ENCODE assay signal across 21 cellular contexts in the genomic region with DNA sequence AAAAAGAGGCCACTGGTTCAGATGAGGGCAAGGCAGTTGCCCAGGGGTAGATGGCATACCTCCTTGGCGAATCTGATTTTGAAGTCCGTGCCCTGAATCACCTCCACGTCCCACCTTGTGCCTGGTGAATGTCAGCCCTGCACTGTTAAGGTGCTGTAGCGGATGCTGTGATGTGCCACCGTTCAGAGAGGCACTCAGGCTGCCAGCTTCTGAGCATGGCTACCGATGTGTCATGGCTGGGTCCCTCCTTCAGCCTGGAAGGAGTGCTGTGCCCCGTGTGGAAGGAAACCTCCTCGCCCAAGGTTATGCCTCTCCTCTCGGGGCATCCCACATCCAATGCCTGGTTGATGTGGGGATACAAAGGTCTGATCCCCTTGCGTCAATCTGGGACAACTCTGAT. TPM values are rescaled to one million over a fixed set of nuclear protein-coding genes. Genes with fewer than 3 reads are reported as not detected.
A peak's percentile ranks its signal among the peaks of the same experiment; 100 is the strongest.
DNase-seq lines count a peak whose midpoint lies in the region; ATAC-seq and TF ChIP-seq lines count a peak whose summit lies in the region.
"Had no signal": no experiment of that assay in that cellular context is flagged by ENCODE, and none has a peak within 500 bp of the region (broad histone marks: within the 10 kb centered on the region; RNA-seq: fewer than 3 reads in every experiment).

No MANE protein-coding gene starts in this region.

- POLR2A ChIA-PET in WTC11 (lab: Charles Lee): interaction anchor here (0.6 kb wide), 1 partner anchor 154 kb away, joined by 4 read pairs; no protein-coding TSS in a partner anchor
- POLR2A ChIA-PET in T-cell (lab: Charles Lee): no interaction called here

- no peak for TF ChIP-seq CTCF in WTC11 (IDR thresholded peaks at IDR 0.05)
- TF ChIP-seq CTCF in neural cell (IDR thresholded peaks at IDR 0.05; ENCODE audit: poor library complexity, severe bottlenecking): no peak

- no peak overlapping the region for H2AFZ ChIP-seq in neural cell (ENCODE audit: low read depth, low read length)
- H2AFZ ChIP-seq: GM23248 had no signal

- no peak for TF ChIP-seq EP300 in neural cell (conservative IDR thresholded peaks at IDR 0.05; ENCODE audit: poor library complexity, severe bottlenecking)

- no peaks in the 10 kb centered on the region for H3K27me3 ChIP-seq in neural cell (ENCODE audit: insufficient read depth, low read depth, low read length)
- H3K27me3 ChIP-seq: SJSA1 had no signal

- H3K27ac ChIP-seq in neural cell (ENCODE audit: low read length): peak overlapping the region; percentile 18
- H3K27ac ChIP-seq: A549, GM23248, SJSA1 had no signal

- H3K4me3 ChIP-seq in neural cell (ENCODE audit: low read length): no peak overlapping the region
- H3K4me3 ChIP-seq: A549, GM23248, SJSA1 had no signal

- no peak overlapping the region for H3K4me2 ChIP-seq in neural cell (ENCODE audit: low read length)
- H3K4me2 ChIP-seq: A549 had no signal

- H3K9me3 ChIP-seq in neural cell (ENCODE audit: low read length): no peaks in the 10 kb centered on the region
- H3K9me3 ChIP-seq: Caco-2 had no signal

- H3K9me3 Mint-ChIP-seq in WTC11 (peaks cover 31% of the 10 kb centered on the region), T-cell (peaks cover 3 to 8% (median 7%) of the 10 kb centered on the region in 3 donors)

- no peak overlapping the region for H3K4me3 Mint-ChIP-seq in WTC11
- H3K4me3 Mint-ChIP-seq in T-cell: no peak overlapping the region
- H3K4me3 Mint-ChIP-seq: CD4-positive, alpha-beta memory T cell; T-helper 17 cell had no signal

- CTCF ChIA-PET in WTC11 (lab: Charles Lee): interaction anchor here (0.5 to 1.4 kb wide), 4 partner anchors 9 to 260 kb away, joined by 3 to 8 read pairs (median 4); no protein-coding TSS in a partner anchor
- CTCF ChIA-PET in T-cell (lab: Charles Lee): interaction anchor here in 1 of 2 donors (0.6 to 0.7 kb wide), 2 partner anchors 15 to 21 kb away, joined by 5 to 8 read pairs; no protein-coding TSS in a partner anchor

- no peak overlapping the region for H3K9ac ChIP-seq in neural cell (ENCODE audit: low read length)
- H3K9ac ChIP-seq: GM23248 had no signal

- H3K4me1 Mint-ChIP-seq in WTC11: peaks cover 47% of the 10 kb centered on the region
- H3K4me1 Mint-ChIP-seq in T-cell: no peaks in the 10 kb centered on the region

- TF ChIP-seq RAD21 in neural cell (conservative IDR thresholded peaks at IDR 0.05): no peak

- no peaks in the 10 kb centered on the region for H3F3A ChIP-seq in neural cell (ENCODE audit: insufficient read depth, low read length, poor library complexity, severe bottlenecking)

- H3K27ac Mint-ChIP-seq in WTC11 (no peak overlapping the region), T-cell (no peak overlapping the region)
- H3K27ac Mint-ChIP-seq: T-helper 17 cell had no signal

- H3K79me2 ChIP-seq in neural cell (replicated peaks; ENCODE audit: insufficient read depth, low read length): no peaks in the 10 kb centered on the region

- no peaks in the 10 kb centered on the region for H4K20me1 ChIP-seq in neural cell (ENCODE audit: insufficient read depth)

- no peaks in the 10 kb centered on the region for H3K27me3 Mint-ChIP-seq in WTC11 (ENCODE audit: low read depth)
- H3K27me3 Mint-ChIP-seq in T-cell: peaks cover 0 to 1% of the 10 kb centered on the region in 2 donors
- H3K27me3 Mint-ChIP-seq: CD4-positive, alpha-beta memory T cell; T-helper 17 cell had no signal

- no peaks in the 10 kb centered on the region for H3K9me2 ChIP-seq in neural cell (ENCODE audit: insufficient read depth, low read length)

- ATAC-seq in WTC11 (peak; percentile 30; the same call in 1 of the 2 replicates), HG03469 (IDR thresholded peaks at IDR 0.05; ENCODE audit: unreplicated experiment) (no peak), T-cell (replicated peaks in 1 of 4) (no peak), GM18502 (IDR thresholded peaks at IDR 0.05; ENCODE audit: poor library complexity, unreplicated experiment) (no peak)
- ATAC-seq: A549, T-helper 17 cell had no signal

- no peaks in the 10 kb centered on the region for H3K36me3 ChIP-seq in neural cell (ENCODE audit: insufficient read depth, low read length)
- H3K36me3 ChIP-seq: SJSA1 had no signal

- DNase-seq in DMS79 treated with DMSO at 0.1 percent for 48 hours (lab: John Stamatoyannopoulos, UW): peak; percentile 48
- DNase-seq in WTC11 (ENCODE audit: low spot score): no peak
- DNase-seq in T-cell: no peak
- no peak for DNase-seq in NCI-H187 treated with DMSO at 0.1 percent for 48 hours (lab: John Stamatoyannopoulos, UW)
- DNase-seq: Caco-2; CD4-positive, alpha-beta memory T cell; DMS153; GF-D8; GM23248; Karpas-422; NCI-H1417; NCI-H1694 treated with DMSO at 0.1 percent for 48 hours; NCI-H446 treated with DMSO at 0.1 percent for 48 hours; NCI-H526 treated with DMSO at 0.1 percent for 48 hours; OCI-M1; T-helper 17 cell had no signal

- H3K36me3 Mint-ChIP-seq in WTC11 (peaks cover 35% of the 10 kb centered on the region), T-cell (no peaks in the 10 kb centered on the region)

TF ChIP-seq in WTC11, 78 proteins besides CTCF, POLR2A, EP300 and RAD21 (continues in another document):
- TF ChIP-seq TP53 (CRISPR knock-in tag; IDR thresholded peaks at IDR 0.05) (no peak), JAZF1 (CRISPR knock-in tag; IDR thresholded peaks at IDR 0.05) (no peak), ZNF423 (CRISPR knock-in tag; IDR thresholded peaks at IDR 0.05) (no peak), ZNF121 (CRISPR knock-in tag; IDR thresholded peaks at IDR 0.05) (no peak), IRF2 (CRISPR knock-in tag; IDR thresholded peaks at IDR 0.05; ENCODE audit: borderline replicate concordance, low read depth) (no peak), KAT7 (CRISPR knock-in tag; IDR thresholded peaks at IDR 0.05; ENCODE audit: borderline replicate concordance) (no peak)
- TF ChIP-seq, protein P1, sequence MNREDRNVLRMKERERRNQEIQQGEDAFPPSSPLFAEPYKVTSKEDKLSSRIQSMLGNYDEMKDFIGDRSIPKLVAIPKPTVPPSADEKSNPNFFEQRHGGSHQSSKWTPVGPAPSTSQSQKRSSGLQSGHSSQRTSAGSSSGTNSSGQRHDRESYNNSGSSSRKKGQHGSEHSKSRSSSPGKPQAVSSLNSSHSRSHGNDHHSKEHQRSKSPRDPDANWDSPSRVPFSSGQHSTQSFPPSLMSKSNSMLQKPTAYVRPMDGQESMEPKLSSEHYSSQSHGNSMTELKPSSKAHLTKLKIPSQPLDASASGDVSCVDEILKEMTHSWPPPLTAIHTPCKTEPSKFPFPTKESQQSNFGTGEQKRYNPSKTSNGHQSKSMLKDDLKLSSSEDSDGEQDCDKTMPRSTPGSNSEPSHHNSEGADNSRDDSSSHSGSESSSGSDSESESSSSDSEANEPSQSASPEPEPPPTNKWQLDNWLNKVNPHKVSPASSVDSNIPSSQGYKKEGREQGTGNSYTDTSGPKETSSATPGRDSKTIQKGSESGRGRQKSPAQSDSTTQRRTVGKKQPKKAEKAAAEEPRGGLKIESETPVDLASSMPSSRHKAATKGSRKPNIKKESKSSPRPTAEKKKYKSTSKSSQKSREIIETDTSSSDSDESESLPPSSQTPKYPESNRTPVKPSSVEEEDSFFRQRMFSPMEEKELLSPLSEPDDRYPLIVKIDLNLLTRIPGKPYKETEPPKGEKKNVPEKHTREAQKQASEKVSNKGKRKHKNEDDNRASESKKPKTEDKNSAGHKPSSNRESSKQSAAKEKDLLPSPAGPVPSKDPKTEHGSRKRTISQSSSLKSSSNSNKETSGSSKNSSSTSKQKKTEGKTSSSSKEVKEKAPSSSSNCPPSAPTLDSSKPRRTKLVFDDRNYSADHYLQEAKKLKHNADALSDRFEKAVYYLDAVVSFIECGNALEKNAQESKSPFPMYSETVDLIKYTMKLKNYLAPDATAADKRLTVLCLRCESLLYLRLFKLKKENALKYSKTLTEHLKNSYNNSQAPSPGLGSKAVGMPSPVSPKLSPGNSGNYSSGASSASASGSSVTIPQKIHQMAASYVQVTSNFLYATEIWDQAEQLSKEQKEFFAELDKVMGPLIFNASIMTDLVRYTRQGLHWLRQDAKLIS (CRISPR knock-in tag; IDR thresholded peaks at IDR 0.05; ENCODE audit: borderline replicate concordance): no peak

TF ChIP-seq in neural cell, 6 proteins besides CTCF, POLR2A, EP300 and RAD21:
- no peak for TF ChIP-seq SMC3 (conservative IDR thresholded peaks at IDR 0.05; ENCODE audit: poor library complexity)
- no peak for TF ChIP-seq EZH2 (IDR thresholded peaks at IDR 0.05; ENCODE audit: borderline replicate concordance, insufficient read depth, low read length, poor library complexity, severe bottlenecking)
- TF ChIP-seq, protein P2, sequence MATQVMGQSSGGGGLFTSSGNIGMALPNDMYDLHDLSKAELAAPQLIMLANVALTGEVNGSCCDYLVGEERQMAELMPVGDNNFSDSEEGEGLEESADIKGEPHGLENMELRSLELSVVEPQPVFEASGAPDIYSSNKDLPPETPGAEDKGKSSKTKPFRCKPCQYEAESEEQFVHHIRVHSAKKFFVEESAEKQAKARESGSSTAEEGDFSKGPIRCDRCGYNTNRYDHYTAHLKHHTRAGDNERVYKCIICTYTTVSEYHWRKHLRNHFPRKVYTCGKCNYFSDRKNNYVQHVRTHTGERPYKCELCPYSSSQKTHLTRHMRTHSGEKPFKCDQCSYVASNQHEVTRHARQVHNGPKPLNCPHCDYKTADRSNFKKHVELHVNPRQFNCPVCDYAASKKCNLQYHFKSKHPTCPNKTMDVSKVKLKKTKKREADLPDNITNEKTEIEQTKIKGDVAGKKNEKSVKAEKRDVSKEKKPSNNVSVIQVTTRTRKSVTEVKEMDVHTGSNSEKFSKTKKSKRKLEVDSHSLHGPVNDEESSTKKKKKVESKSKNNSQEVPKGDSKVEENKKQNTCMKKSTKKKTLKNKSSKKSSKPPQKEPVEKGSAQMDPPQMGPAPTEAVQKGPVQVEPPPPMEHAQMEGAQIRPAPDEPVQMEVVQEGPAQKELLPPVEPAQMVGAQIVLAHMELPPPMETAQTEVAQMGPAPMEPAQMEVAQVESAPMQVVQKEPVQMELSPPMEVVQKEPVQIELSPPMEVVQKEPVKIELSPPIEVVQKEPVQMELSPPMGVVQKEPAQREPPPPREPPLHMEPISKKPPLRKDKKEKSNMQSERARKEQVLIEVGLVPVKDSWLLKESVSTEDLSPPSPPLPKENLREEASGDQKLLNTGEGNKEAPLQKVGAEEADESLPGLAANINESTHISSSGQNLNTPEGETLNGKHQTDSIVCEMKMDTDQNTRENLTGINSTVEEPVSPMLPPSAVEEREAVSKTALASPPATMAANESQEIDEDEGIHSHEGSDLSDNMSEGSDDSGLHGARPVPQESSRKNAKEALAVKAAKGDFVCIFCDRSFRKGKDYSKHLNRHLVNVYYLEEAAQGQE (IDR thresholded peaks at IDR 0.05; ENCODE audit: borderline replicate concordance): no peak
- no peak for TF ChIP-seq POLR2AphosphoS5 (IDR thresholded peaks at IDR 0.05)
- no peak for TF ChIP-seq TAF1 (IDR thresholded peaks at IDR 0.05; ENCODE audit: low read depth)
- no peak for TF ChIP-seq MXI1 (conservative IDR thresholded peaks at IDR 0.05; ENCODE audit: poor library complexity, severe bottlenecking)

RNA-seq across cellular contexts. Expression of a gene that starts 43.6 kb away (rescaled TPM):
- 32.1 to 33.8 TPM (median 33.8 TPM) in 3 replicates for total RNA-seq in WTC11 (2021)
- polyA plus RNA-seq in neural cell: 6.3 and 7.5 TPM in 2 replicates
- 7.1 and 8.5 TPM in 2 replicates for polyA minus RNA-seq in neural cell
- 1 to 10 TPM; 1.9 to 5.3 (median 3.0) TPM for total RNA-seq in T-cell
- total RNA-seq: Caco-2 had no signal
